Comparison of ENCODE assay signal across 10 cellular contexts in genomic region chr12:123126294-123127144, GRCh38. TPM values are rescaled to one million over a fixed set of nuclear protein-coding genes. Genes with fewer than 3 reads are reported as not detected.
A peak's percentile ranks its signal among the peaks of the same experiment; 100 is the strongest.
DNase-seq lines count a peak whose midpoint lies in the region; ATAC-seq, FAIRE-seq and TF ChIP-seq lines count a peak whose summit lies in the region.
"Had no signal": no experiment of that assay in that cellular context is flagged by ENCODE, and none has a peak within 500 bp of the region (broad histone marks: within the 10 kb centered on the region; RNA-seq: fewer than 3 reads in every experiment).

No MANE protein-coding gene starts in this region.

- H3K36me3 ChIP-seq in keratinocyte (ENCODE audit: control insufficient read depth in 2 of 2, extremely low read depth in 1 of 2, insufficient read depth in 2 of 2, low read length in 2 of 2), result no peaks in the 10 kb centered on the region
- no peaks in the 10 kb centered on the region for H3K36me3 ChIP-seq in urinary bladder (ENCODE audit: insufficient read depth)

- no peaks in the 10 kb centered on the region for H3K9me3 ChIP-seq in keratinocyte (ENCODE audit: control insufficient read depth, low read depth, low read length)

- FAIRE-seq in keratinocyte (lab: Jason Lieb, UNC), result peak; percentile 86

- no peak overlapping the region for H3K9ac ChIP-seq in keratinocyte (ENCODE audit: control insufficient read depth, extremely low read depth, insufficient read depth, low read length)

- H3K4me1 ChIP-seq in keratinocyte (ENCODE audit: control insufficient read depth, extremely low read depth, insufficient read depth, low read length), result peaks cover 31% of the 10 kb centered on the region
- no peaks in the 10 kb centered on the region for H3K4me1 ChIP-seq in urinary bladder (ENCODE audit: insufficient read depth)

- H4K20me1 ChIP-seq in keratinocyte (ENCODE audit: control insufficient read depth, extremely low read depth, insufficient read depth, low read length), result no peaks in the 10 kb centered on the region

- no peaks in the 10 kb centered on the region for H3K9me1 ChIP-seq in keratinocyte (ENCODE audit: control insufficient read depth, extremely low read depth, insufficient read depth, low read length)

- ATAC-seq in GM21717 (IDR thresholded peaks at IDR 0.05; ENCODE audit: unreplicated experiment), result no peak
- no peak for ATAC-seq in GM19035 (IDR thresholded peaks at IDR 0.05; ENCODE audit: unreplicated experiment)

- peak in 1 of 3 experiments; percentile 8 for TF ChIP-seq CTCF in keratinocyte (optimal IDR thresholded peaks at IDR 0.05 in 1 of 3, IDR thresholded peaks at IDR 0.05 in 1 of 3, conservative IDR thresholded peaks at IDR 0.05 in 1 of 3; ENCODE audit: extremely low read depth in 1 of 3, insufficient read depth in 2 of 3, low read length in 3 of 3)

- H3K79me2 ChIP-seq in keratinocyte (ENCODE audit: control insufficient read depth, insufficient read depth, low read length), result no peaks in the 10 kb centered on the region

- peak overlapping the region; percentile 58 for H3K4me2 ChIP-seq in keratinocyte (ENCODE audit: control insufficient read depth, extremely low read depth, insufficient read depth, low read depth, low read length)

- 62% methylated on average over 5 of the region's 5 CpGs for WGBS in urinary bladder

- no peaks in the 10 kb centered on the region for H3K27me3 ChIP-seq in keratinocyte (ENCODE audit: control insufficient read depth, extremely low read depth, insufficient read depth, low read length)

- peak overlapping the region; percentile 49 for H3K27ac ChIP-seq in keratinocyte (ENCODE audit: control insufficient read depth, insufficient read depth, low read length)
- H3K27ac ChIP-seq in urinary bladder (ENCODE audit: low read depth), result peak overlapping the region; percentile 6
- H3K27ac ChIP-seq: 22Rv1 had no signal

- no peak overlapping the region for H2AFZ ChIP-seq in keratinocyte (ENCODE audit: control insufficient read depth, low read length)

- dilution Hi-C loops in keratinocyte (cut with MboI; ENCODE audit: extremely low pct_ligation_motif_present, low sequenced_read_pairs), result no loop called here

- peak; percentile 18 for DNase-seq in DMS 273 (lab: John Stamatoyannopoulos, UW; ENCODE audit: unreplicated experiment)
- DNase-seq in DMS 273 treated with DMSO at 0.1 percent for 48 hours (lab: John Stamatoyannopoulos, UW), result no peak
- peak; percentile 94 for DNase-seq in amniotic stem cell (lab: John Stamatoyannopoulos, UW)
- peak; percentile 84 for DNase-seq in keratinocyte (ENCODE audit: low read depth, low spot score)
- DNase-seq in Kasumi-1 (lab: John Stamatoyannopoulos, UW), result no peak
- DNase-seq: NCI-H2107 had no signal

- H3K4me3 ChIP-seq in keratinocyte (ENCODE audit: control insufficient read depth in 2 of 3, extremely low read depth in 1 of 3, insufficient read depth in 2 of 3, low read depth in 1 of 3, low read length in 3 of 3) (no peak overlapping the region), urinary bladder (ENCODE audit: low read depth, low read length) (no peak overlapping the region)

RNA-seq across cellular contexts. Expression of gene PITPNM2, which starts 24.4 kb away (rescaled TPM):
- polyA plus RNA-seq in keratinocyte, result 0.97 to 2.1 TPM (median 1.4 TPM) in 3 replicates
- 1.7 TPM for polyA plus RNA-seq in keratinocyte (2011; ENCODE audit: low read depth)
- 1.1 and 1.5 TPM in 2 replicates for polyA plus RNA-seq in keratinocyte (2011; cell fraction: cytosol; rRNA removed)
- polyA plus RNA-seq in keratinocyte (2011; cell fraction: nucleus; rRNA removed), result 5.8 and 7.1 TPM in 2 replicates
- polyA plus RNA-seq in keratinocyte (2012; ENCODE audit: low replicate concordance), result 1.6 and 4.0 TPM in 2 replicates
- 2.9 to 13.2 TPM (median 4.7 TPM) in 3 replicates for polyA minus RNA-seq in keratinocyte
- 2.5 TPM for polyA minus RNA-seq in keratinocyte (2011; cell fraction: cytosol; rRNA and poly(A)+ RNA removed)
- 5.3 and 7.1 TPM in 2 replicates for polyA minus RNA-seq in keratinocyte (2011; cell fraction: nucleus; rRNA and poly(A)+ RNA removed)
- 4.5 TPM for total RNA-seq in urinary bladder
- 19.1 TPM for polyA plus RNA-seq in urinary bladder

Comparison
In these comparisons a context has a peak if more than half of its experiments do, and no peak if none do; other contexts are left out.
1. DNase-seq: peak in DMS 273 (single experiment), amniotic stem cell (single experiment) and keratinocyte (single experiment); none in DMS 273 treated with DMSO at 0.1 percent for 48 hours (single experiment) and Kasumi-1 (0 of 2).